21 cellular contexts compared by ENCODE assay signal in the genomic region with DNA sequence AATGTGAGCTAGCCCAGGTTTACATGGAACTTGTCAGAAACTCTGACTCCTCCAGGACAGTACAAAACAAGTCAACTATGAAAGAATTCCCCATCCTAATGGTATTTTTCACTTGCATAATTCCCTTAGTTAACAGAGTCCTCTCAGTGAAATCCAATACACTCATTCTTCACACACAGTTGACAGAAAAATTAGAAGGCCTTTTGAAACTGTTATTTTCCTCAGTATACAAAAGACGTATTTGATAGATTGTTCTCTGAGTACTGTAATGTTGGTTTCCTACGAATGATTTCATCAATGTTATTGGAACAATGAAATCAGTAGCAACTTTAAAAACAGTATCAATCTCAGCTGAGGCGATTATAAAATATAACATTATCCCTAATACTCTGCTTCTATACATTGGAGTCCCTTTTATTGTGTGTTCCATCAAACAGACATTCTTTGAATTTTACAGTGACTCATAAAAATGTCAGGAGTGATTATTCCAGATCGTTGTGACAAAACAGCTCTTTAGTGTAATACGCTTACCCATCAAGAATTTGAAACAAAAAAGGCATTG.
DNase-seq lines count a peak whose midpoint lies in the region; ATAC-seq, FAIRE-seq and TF ChIP-seq lines count a peak whose summit lies in the region.
"Had no signal": no experiment of that assay in that cellular context is flagged by ENCODE, and none has a peak within 500 bp of the region (broad histone marks: within the 10 kb centered on the region; RNA-seq: fewer than 3 reads in every experiment).

No MANE protein-coding gene starts in this region.

- H3K9me3 Mint-ChIP-seq in progenitor cell of endocrine pancreas (ENCODE audit: low read depth) = peaks cover 4% of the 10 kb centered on the region
- H3K9me3 Mint-ChIP-seq: activated naive CD4-positive, alpha-beta T cell treated with anti-CD3 and anti-CD28 coated beads, Interleukin-2, amount 50 U/mL, for 24 hours had no signal

- intact Hi-C loops in left colon (cut with DNase I, micrococcal nuclease) = no loop called here

- in situ Hi-C loops in SK-MEL-5 (cut with HindIII; ENCODE audit: low pct_unique_long_range_greater_than_20kb, low sequenced_read_pairs) = no loop called here

- peak; percentile 41 for FAIRE-seq in D721Med (lab: Jason Lieb, UNC)
- FAIRE-seq: HepG2 had no signal

- H3K27me3 Mint-ChIP-seq in progenitor cell of endocrine pancreas = no peaks in the 10 kb centered on the region
- H3K27me3 Mint-ChIP-seq: activated naive CD4-positive, alpha-beta T cell treated with anti-CD3 and anti-CD28 coated beads, Interleukin-2, amount 50 U/mL, for 24 hours; activated T-cell treated with anti-CD3 and anti-CD28 coated beads, Interleukin-2, amount 50 U/mL, for 24 hours; CD4-positive, CD25-positive, alpha-beta regulatory T cell; memory B cell had no signal

- peaks cover 12% of the 10 kb centered on the region for H3K4me1 Mint-ChIP-seq in progenitor cell of endocrine pancreas (ENCODE audit: low read depth)
- H3K4me1 Mint-ChIP-seq: memory B cell had no signal

- peaks cover 1% of the 10 kb centered on the region for H3K36me3 Mint-ChIP-seq in progenitor cell of endocrine pancreas (ENCODE audit: insufficient read depth)
- H3K36me3 Mint-ChIP-seq: CD4-positive, CD25-positive, alpha-beta regulatory T cell had no signal

- peak overlapping the region; percentile 60 for H3K27ac Mint-ChIP-seq in progenitor cell of endocrine pancreas
- H3K27ac Mint-ChIP-seq: activated naive CD4-positive, alpha-beta T cell treated with anti-CD3 and anti-CD28 coated beads, Interleukin-2, amount 50 U/mL, for 24 hours; activated T-cell treated with anti-CD3 and anti-CD28 coated beads, Interleukin-2, amount 50 U/mL, for 24 hours; memory B cell had no signal

- no peak overlapping the region for H3K4me3 ChIP-seq in fibroblast of the aortic adventitia (ENCODE audit: low read depth, low read length)
- H3K4me3 ChIP-seq: heart left ventricle, transverse colon had no signal

- no peak overlapping the region for H3K4me3 Mint-ChIP-seq in progenitor cell of endocrine pancreas (ENCODE audit: low read depth)
- H3K4me3 Mint-ChIP-seq: activated naive CD4-positive, alpha-beta T cell treated with anti-CD3 and anti-CD28 coated beads, Interleukin-2, amount 50 U/mL, for 24 hours; activated T-cell treated with anti-CD3 and anti-CD28 coated beads, Interleukin-2, amount 50 U/mL, for 24 hours; CD4-positive, CD25-positive, alpha-beta regulatory T cell; memory B cell; nephron had no signal

- no peak for TF ChIP-seq CTCF in D721Med (IDR thresholded peaks at IDR 0.05; ENCODE audit: insufficient read depth, missing control alignments)
- TF ChIP-seq CTCF in fibroblast of the aortic adventitia (IDR thresholded peaks at IDR 0.05; ENCODE audit: insufficient read depth, low read length) = no peak
- no peak for TF ChIP-seq CTCF in progenitor cell of endocrine pancreas (IDR thresholded peaks at IDR 0.05; ENCODE audit: unreplicated experiment)

- ATAC-seq in left colon (no peak), GM18858 (IDR thresholded peaks at IDR 0.05; ENCODE audit: unreplicated experiment) (no peak)
- ATAC-seq: heart left ventricle, HepG2 had no signal

- DNase-seq in D721Med (ENCODE audit: insufficient read length, low spot score) (no peak), SK-MEL-5 (ENCODE audit: low read depth, low spot score) (peak; percentile 72), fibroblast of the aortic adventitia (ENCODE audit: low read depth) (peak; percentile 8), progenitor cell of endocrine pancreas (ENCODE audit: low spot score, unreplicated experiment) (no peak), left colon (no peak)
- DNase-seq in activated CD4-positive, CD25-positive, alpha-beta regulatory T cell (lab: John Stamatoyannopoulos, UW) = no peak
- no peak for DNase-seq in activated CD8-positive, alpha-beta memory T cell treated with anti-CD3 and anti-CD28 coated beads, Interleukin-2, amount 50 U/mL, for 4 hours
- DNase-seq: activated CD4-positive, alpha-beta T cell treated with anti-CD3 and anti-CD28 coated beads, Interleukin-2, amount 50 U/mL, for 48 hours; activated T-cell treated with anti-CD3 and anti-CD28 coated beads, Interleukin-2, amount 50 U/mL, for 24 hours; CD4-positive, CD25-positive, alpha-beta regulatory T cell; heart left ventricle; NCI-H1930; NCI-H446; NK-92 treated with Interleukin-12 subunit alpha and Interleukin-12 subunit beta, amount 100 ng/mL, for 24 hours; RPMI8226; transverse colon had no signal

Comparison
In these comparisons a context has a peak if more than half of its experiments do, and no peak if none do; other contexts are left out.
1. DNase-seq: peak in SK-MEL-5 (single experiment) and fibroblast of the aortic adventitia (single experiment); none in D721Med (single experiment), progenitor cell of endocrine pancreas (single experiment), left colon (0 of 2), activated CD4-positive, CD25-positive, alpha-beta regulatory T cell (0 of 4) and activated CD8-positive, alpha-beta memory T cell treated with anti-CD3 and anti-CD28 coated beads, Interleukin-2, amount 50 U/mL, for 4 hours (single experiment).